Comparison of ENCODE assay signal across 29 cellular contexts in genomic region chr16:79839851-79840321, GRCh38.
DNase-seq lines count a peak whose midpoint lies in the region; ATAC-seq and TF ChIP-seq lines count a peak whose summit lies in the region.
"Had no signal": no experiment of that assay in that cellular context is flagged by ENCODE, and none has a peak within 500 bp of the region (broad histone marks: within the 10 kb centered on the region; RNA-seq: fewer than 3 reads in every experiment).

No MANE protein-coding gene starts in this region.

- H3K79me2 ChIP-seq in mammary epithelial cell (ENCODE audit: insufficient read depth, low read length) = no peaks in the 10 kb centered on the region
- no peaks in the 10 kb centered on the region for H3K79me2 ChIP-seq in smooth muscle cell (ENCODE audit: low read depth)

- H3K27ac ChIP-seq in breast epithelium (peak overlapping the region; percentile 29 to 46), mammary epithelial cell (ENCODE audit: insufficient read depth, low read depth, low read length) (no peak overlapping the region), ovary (peak overlapping the region in 1 of 2 donors; percentile 62), aorta (ENCODE audit: low read depth in 1 of 2, low read length in 2 of 2) (no peak overlapping the region), smooth muscle cell (ENCODE audit: low read depth) (no peak overlapping the region)
- H3K27ac ChIP-seq: 22Rv1, neutrophil, WERI-Rb-1 had no signal

- TF ChIP-seq POLR2A in breast epithelium (IDR thresholded peaks at IDR 0.05) (no peak), ovary (IDR thresholded peaks at IDR 0.05) (no peak)

- no peaks in the 10 kb centered on the region for H3K27me3 ChIP-seq in breast epithelium
- H3K27me3 ChIP-seq in mammary epithelial cell (ENCODE audit: insufficient read depth, low read length) = no peaks in the 10 kb centered on the region
- no peaks in the 10 kb centered on the region for H3K27me3 ChIP-seq in ovary
- no peaks in the 10 kb centered on the region for H3K27me3 ChIP-seq in aorta (ENCODE audit: control insufficient read depth in 1 of 2, insufficient read depth in 2 of 2, low read length in 1 of 2)
- no peaks in the 10 kb centered on the region for H3K27me3 ChIP-seq in smooth muscle cell (ENCODE audit: low read depth)
- H3K27me3 ChIP-seq: neutrophil had no signal

- H3K9me3 ChIP-seq in breast epithelium = no peaks in the 10 kb centered on the region
- H3K9me3 ChIP-seq in mammary epithelial cell (replicated peaks; ENCODE audit: insufficient read depth, low read length) = no peaks in the 10 kb centered on the region
- no peaks in the 10 kb centered on the region for H3K9me3 ChIP-seq in ovary
- no peaks in the 10 kb centered on the region for H3K9me3 ChIP-seq in aorta (ENCODE audit: control insufficient read depth, low read length)
- no peaks in the 10 kb centered on the region for H3K9me3 ChIP-seq in smooth muscle cell (replicated peaks; ENCODE audit: low read depth)
- H3K9me3 ChIP-seq: neutrophil had no signal

- H2AFZ ChIP-seq in mammary epithelial cell (ENCODE audit: low read depth, low read length) = no peak overlapping the region
- H2AFZ ChIP-seq in smooth muscle cell (ENCODE audit: low read depth) = no peak overlapping the region

- no peaks in the 10 kb centered on the region for H3K36me3 ChIP-seq in breast epithelium
- H3K36me3 ChIP-seq in mammary epithelial cell (ENCODE audit: insufficient read depth, low read length) = no peaks in the 10 kb centered on the region
- H3K36me3 ChIP-seq in ovary = no peaks in the 10 kb centered on the region
- H3K36me3 ChIP-seq in aorta (ENCODE audit: control insufficient read depth in 1 of 2, insufficient read depth in 2 of 2, low read length in 1 of 2) = no peaks in the 10 kb centered on the region
- no peaks in the 10 kb centered on the region for H3K36me3 ChIP-seq in smooth muscle cell (ENCODE audit: low read depth)
- H3K36me3 ChIP-seq: neutrophil, WERI-Rb-1 had no signal

- dilution Hi-C loops in mammary epithelial cell (cut with HindIII; ENCODE audit: low sequenced_read_pairs) = no loop called here

- H3K4me2 ChIP-seq in mammary epithelial cell (ENCODE audit: insufficient read depth, low read depth, low read length) (no peak overlapping the region), smooth muscle cell (no peak overlapping the region)

- 69% methylated on average over 9 of the region's 12 CpGs for WGBS in mammary epithelial cell (ENCODE audit: low coverage, missing lambda C conversion rate)
- 19 to 25% (median 22%) methylated on average over 12 of the region's 12 CpGs for WGBS in ovary, 3 donors
- 64 to 69% methylated on average over 12 of the region's 12 CpGs for WGBS in aorta, 2 donors
- 81% methylated on average over 12 of the region's 12 CpGs for WGBS in smooth muscle cell (ENCODE audit: low lambda C conversion rate)

- intact Hi-C loops in breast epithelium (cut with DNase I; ENCODE audit: low total_unique reads) (no loop called here), mammary epithelial cell (cut with micrococcal nuclease) (no loop called here), ovary (cut with DNase I) (no loop called here), aorta (cut with DNase I) (no loop called here)

- H3K9ac ChIP-seq in mammary epithelial cell (ENCODE audit: insufficient read depth, low read length) (no peak overlapping the region), smooth muscle cell (ENCODE audit: low read depth) (no peak overlapping the region)

- CTCF ChIA-PET in mammary epithelial cell (lab: Charles Lee; ENCODE audit: low non-redundant PET) = no interaction called here

- in situ Hi-C loops in mammary epithelial cell (cut with MboI; ENCODE audit: low sequenced_read_pairs in 2 of 2) = no loop called here

- H3F3A ChIP-seq in smooth muscle cell (ENCODE audit: low read depth) = no peaks in the 10 kb centered on the region

- ATAC-seq in aorta (ENCODE audit: low FRiP score) (peak; percentile 64), HG02642 (IDR thresholded peaks at IDR 0.05; ENCODE audit: poor library complexity, unreplicated experiment) (no peak)

- H4K20me1 ChIP-seq in mammary epithelial cell (ENCODE audit: insufficient read depth, low read length) (no peaks in the 10 kb centered on the region), smooth muscle cell (ENCODE audit: low read depth) (no peaks in the 10 kb centered on the region)

- TF ChIP-seq CTCF in breast epithelium (IDR thresholded peaks at IDR 0.05) (no peak), mammary epithelial cell (conservative IDR thresholded peaks at IDR 0.05 in 1 of 2, IDR thresholded peaks at IDR 0.05 in 1 of 2; ENCODE audit: extremely low read depth in 1 of 2, insufficient read depth in 1 of 2, low read depth in 1 of 2, low read length in 2 of 2) (no peak), ovary (IDR thresholded peaks at IDR 0.05) (no peak), smooth muscle cell (IDR thresholded peaks at IDR 0.05; ENCODE audit: borderline replicate concordance, insufficient read depth, poor library complexity, severe bottlenecking) (no peak)

- no TSS peak for BruUV-seq in mammary epithelial cell (replicated peaks; lab: Mats Ljungman, UMichigan)

- H3K4me1 ChIP-seq in breast epithelium = peaks cover 0 to 4% of the 10 kb centered on the region in 2 donors
- H3K4me1 ChIP-seq in mammary epithelial cell (ENCODE audit: insufficient read depth, low read length) = no peaks in the 10 kb centered on the region
- H3K4me1 ChIP-seq in ovary (ENCODE audit: insufficient read depth) = peaks cover 13% of the 10 kb centered on the region
- no peaks in the 10 kb centered on the region for H3K4me1 ChIP-seq in aorta (ENCODE audit: control insufficient read depth in 1 of 2, insufficient read depth in 2 of 2, low read length in 2 of 2)
- no peaks in the 10 kb centered on the region for H3K4me1 ChIP-seq in smooth muscle cell (ENCODE audit: low read depth)

- DNase-seq in breast epithelium (ENCODE audit: low spot score in 2 of 2) = peak in 1 of 2 donors; percentile 28
- DNase-seq in mammary epithelial cell = no peak
- DNase-seq in left kidney (ENCODE audit: low read depth, low spot score) = peak; percentile 12
- peak; percentile 54 to 67 (median 55) for DNase-seq in ovary
- peak in 1 of 2 donors; percentile 55 for DNase-seq in aorta
- no peak for DNase-seq in NAMALWA (ENCODE audit: low spot score)
- no peak for DNase-seq in smooth muscle cell (lab: John Stamatoyannopoulos, UW; ENCODE audit: unreplicated experiment)
- DNase-seq: activated CD4-positive, alpha-beta T cell treated with anti-CD3 and anti-CD28 coated beads, Interleukin-2, amount 50 U/mL, for 1 hour; activated naive CD4-positive, alpha-beta T cell; activated T-cell treated with anti-CD3 and anti-CD28 coated beads, Interleukin-2, amount 50 U/mL, for 48 hours; AML-193; CD4-positive, alpha-beta memory T cell; cerebellar nuclear complex; DMS 273 treated with DMSO at 0.1 percent for 48 hours; GOT3; IMR-90; NCI-H1092 treated with DMSO at 0.1 percent for 48 hours; NCI-H2029 treated with DMSO at 0.1 percent for 48 hours; NCI-H2227 treated with DMSO at 0.1 percent for 48 hours; NCI-H526 treated with DMSO at 0.1 percent for 48 hours; SIG-M5; stimulated activated CD4-positive, alpha-beta T cell treated with anti-CD3 and anti-CD28 coated beads, Interleukin-2, amount 100 ng/mL, for 24 hours; SW 1271; T1000; trophoblast cell; WERI-Rb-1 had no signal

- no peak for TF ChIP-seq EP300 in ovary (IDR thresholded peaks at IDR 0.05)

- no peak overlapping the region for H3K4me3 ChIP-seq in breast epithelium
- H3K4me3 ChIP-seq in mammary epithelial cell (replicated peaks in 1 of 3; ENCODE audit: insufficient read depth in 1 of 3, low read depth in 2 of 3, low read length in 3 of 3) = no peak overlapping the region
- no peak overlapping the region for H3K4me3 ChIP-seq in ovary
- H3K4me3 ChIP-seq in aorta (ENCODE audit: low read length in 2 of 2) = no peak overlapping the region
- H3K4me3 ChIP-seq in smooth muscle cell = no peak overlapping the region

Comparison
In these comparisons a context has a peak if more than half of its experiments do, and no peak if none do; other contexts are left out.
1. H3K27ac ChIP-seq: peak in breast epithelium (2 of 2); none in mammary epithelial cell (single experiment), aorta (0 of 2) and smooth muscle cell (single experiment).
2. DNase-seq: peak in left kidney (single experiment) and ovary (5 of 5); none in mammary epithelial cell (single experiment), NAMALWA (single experiment) and smooth muscle cell (single experiment).